In the genomic region with DNA sequence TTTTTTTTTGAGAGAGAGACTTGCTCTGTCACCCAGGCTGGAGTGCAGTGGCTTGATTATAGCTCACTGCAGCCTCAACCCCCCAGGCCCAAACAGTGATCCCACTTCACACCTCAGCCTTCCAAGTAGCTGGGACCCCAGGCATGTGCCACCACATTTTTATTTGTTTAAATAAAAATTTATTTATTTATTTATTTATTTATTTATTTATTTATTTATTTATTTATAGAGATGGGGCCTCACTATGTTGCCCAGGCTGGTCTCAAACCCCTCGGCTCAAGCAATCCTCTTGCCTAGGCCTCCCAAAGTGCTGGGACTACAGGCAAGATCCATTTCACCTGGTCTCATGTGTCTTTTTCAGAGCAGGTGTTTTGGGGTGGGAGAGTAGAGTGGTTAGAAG, we compare ENCODE assay signal across 32 cellular contexts.
"Had no signal": no experiment of that assay in that cellular context is flagged by ENCODE, and none has a peak within 500 bp of the region (broad histone marks: within the 10 kb centered on the region; RNA-seq: fewer than 3 reads in every experiment).

No MANE protein-coding gene starts in this region.

- H3K4me1 ChIP-seq: adrenal gland, body of pancreas, breast epithelium had no signal

- H3K27ac ChIP-seq: adrenal gland, body of pancreas, brain microvascular endothelial cell, breast epithelium, VCaP had no signal

- ATAC-seq: activated CD8-positive, alpha-beta memory T cell treated with anti-CD3 and anti-CD28 coated beads, Interleukin-2, amount 10 ng/mL, durations not matched to agents 7 days and 5 days; activated CD8-positive, alpha-beta T cell treated with anti-CD3 and anti-CD28 coated beads, Interleukin-2, amount 10 ng/mL, durations not matched to agents 7 days and 5 days; activated naive CD4-positive, alpha-beta T cell treated with anti-CD3 and anti-CD28 coated beads, Interleukin-2, amount 50 U/mL, for 72 hours; body of pancreas had no signal

- H3K9me3 ChIP-seq: adrenal gland, body of pancreas, breast epithelium had no signal

- H3K36me3 ChIP-seq: adrenal gland, brain microvascular endothelial cell, breast epithelium had no signal

- H3K4me3 ChIP-seq: adrenal gland, body of pancreas, breast epithelium had no signal

- DNase-seq: activated CD4-positive, alpha-beta memory T cell treated with anti-CD3 and anti-CD28 coated beads, Interleukin-2, amount 10 ng/mL, durations not matched to agents 7 days and 5 days; activated CD4-positive, alpha-beta T cell treated with anti-CD3 and anti-CD28 coated beads for 48 hours; activated CD4-positive, alpha-beta T cell treated with anti-CD3 and anti-CD28 coated beads, Interleukin-2, amount 10 ng/mL, durations not matched to agents 7 days and 5 days; activated CD4-positive, alpha-beta T cell treated with anti-CD3 and anti-CD28 coated beads, Interleukin-2, amount 50 U/mL, for 48 hours; activated CD4-positive, CD25-positive, alpha-beta regulatory T cell; activated CD4-positive, CD25-positive, alpha-beta regulatory T cell treated with anti-CD3 and anti-CD28 coated beads, Interleukin-2, amount 50 U/mL, for 72 hours; activated CD8-positive, alpha-beta memory T cell treated with anti-CD3 and anti-CD28 coated beads, Interleukin-2, amount 10 ng/mL, durations not matched to agents 7 days and 5 days; activated CD8-positive, alpha-beta memory T cell treated with anti-CD3 and anti-CD28 coated beads, Interleukin-2, amount 50 U/mL, for 48 hours; activated CD8-positive, alpha-beta T cell treated with anti-CD3 and anti-CD28 coated beads, Interleukin-2, amount 10 ng/mL, durations not matched to agents 7 days and 5 days; activated effector memory CD4-positive, alpha-beta T cell treated with Interleukin-2 at 50 U/mL for 16 hours; activated gamma-delta T cell; activated naive CD4-positive, alpha-beta T cell treated with anti-CD3 and anti-CD28 coated beads, Interleukin-2, amount 50 U/mL, for 16 hours; activated naive CD4-positive, alpha-beta T cell treated with Interleukin-2 at 50 U/mL for 16 hours; activated naive CD8-positive, alpha-beta T cell treated with anti-CD3 and anti-CD28 coated beads for 36 hours; activated T-cell treated with anti-CD3 and anti-CD28 coated beads, Interleukin-2, amount 50 U/mL, for 24 hours; activated T-cell treated with anti-CD3 and anti-CD28 coated beads, Interleukin-2, amount 50 U/mL, for 48 hours; amniotic stem cell; aorta; body of pancreas; brain microvascular endothelial cell; caudate nucleus; cerebellar nuclear complex; SW 1271; T-helper 1 cell; T-helper 2 cell; T-helper 9 cell had no signal

- H3K27me3 ChIP-seq: adrenal gland, body of pancreas, brain microvascular endothelial cell, breast epithelium had no signal

- FAIRE-seq: astrocyte, TTC549 had no signal
